Comparison of ENCODE assay signal across 10 cellular contexts in genomic region chr6:109478848-109479624, GRCh38. TPM values are rescaled to one million over a fixed set of nuclear protein-coding genes. Genes with fewer than 3 reads are reported as not detected.
A peak's percentile ranks its signal among the peaks of the same experiment; 100 is the strongest.
DNase-seq lines count a peak whose midpoint lies in the region; ATAC-seq, FAIRE-seq and TF ChIP-seq lines count a peak whose summit lies in the region.
"Had no signal": no experiment of that assay in that cellular context is flagged by ENCODE, and none has a peak within 500 bp of the region (broad histone marks: within the 10 kb centered on the region; RNA-seq: fewer than 3 reads in every experiment).

No MANE protein-coding gene starts in this region.

- H3K9ac ChIP-seq in HepG2 (ENCODE audit: insufficient read depth, low read depth, low read length) = no peak overlapping the region

- CTCF ChIA-PET in HepG2 (lab: Yijun Ruan, JAX; ENCODE audit: low intra/inter-chr PET ratio, low total read pairs) = no interaction called here

- in situ Hi-C loops in HepG2 (cut with HindIII; ENCODE audit: extremely low pct_ligation_motif_present, low pct_unique_long_range_greater_than_20kb) = no loop called here

- H3K4me3 ChIP-seq in HepG2 (replicated peaks in 1 of 3; ENCODE audit: insufficient read depth in 1 of 3, low read depth in 2 of 3, low read length in 3 of 3) = peak overlapping the region in 2 of 3 experiments; percentile 11 to 25; a peak in 2 of 6 replicates
- no peak overlapping the region for H3K4me3 ChIP-seq in right lobe of liver

- FAIRE-seq in HepG2 (lab: Jason Lieb, UNC) = peak; percentile 28

- peak overlapping the region; percentile 65 for H3K4me2 ChIP-seq in HepG2 (ENCODE audit: low read depth, low read length)

- peak overlapping the region; percentile 74 for H3K27ac Mint-ChIP-seq in activated T-helper 2 cell treated with anti-CD3 and anti-CD28 coated beads, Interferon-gamma antibody, Interleukin-2, Interleukin-4, amounts not matched to agents 10 μg/mL and 5 μg/mL and 100 μg/mL, durations not matched to agents 14 hours and 24 hours and 36 hours
- H3K27ac Mint-ChIP-seq in glutamatergic neuron (ENCODE audit: unreplicated experiment) (no peak overlapping the region), type B pancreatic cell (peak overlapping the region; percentile 37)

- no peaks in the 10 kb centered on the region for H3K27me3 Mint-ChIP-seq in activated T-helper 2 cell treated with anti-CD3 and anti-CD28 coated beads, Interferon-gamma antibody, Interleukin-2, Interleukin-4, amounts not matched to agents 10 μg/mL and 5 μg/mL and 100 μg/mL, durations not matched to agents 14 hours and 24 hours and 36 hours (ENCODE audit: low read depth)
- peaks cover 2% of the 10 kb centered on the region for H3K27me3 Mint-ChIP-seq in glutamatergic neuron (ENCODE audit: unreplicated experiment)
- H3K27me3 Mint-ChIP-seq in type B pancreatic cell = no peaks in the 10 kb centered on the region

- no peak for TF ChIP-seq RAD21 in HepG2 (CRISPR knock-in tag; IDR thresholded peaks at IDR 0.05)

- BruUV-seq in HepG2 (replicated peaks; lab: Mats Ljungman, UMichigan) = no TSS peak

- TF ChIP-seq POLR2A in HepG2 (IDR thresholded peaks at IDR 0.05; ENCODE audit: insufficient read depth in 1 of 2, low read depth in 2 of 2, low read length in 2 of 2) (no peak), right lobe of liver (IDR thresholded peaks at IDR 0.05) (no peak)

- H3K4me1 ChIP-seq in HepG2 (ENCODE audit: insufficient read depth, low read length) = peaks cover 68% of the 10 kb centered on the region
- peaks cover 0 to 27% (median 4%) of the 10 kb centered on the region in 4 donors for H3K4me1 ChIP-seq in right lobe of liver

- no peak for TF ChIP-seq CTCF in HepG2 (CRISPR knock-in tag; IDR thresholded peaks at IDR 0.05)
- no peak for TF ChIP-seq CTCF in right lobe of liver (IDR thresholded peaks at IDR 0.05)
- TF ChIP-seq CTCF in glutamatergic neuron (IDR thresholded peaks at IDR 0.05; ENCODE audit: partially characterized antibody, unreplicated experiment) = no peak
- no peak for TF ChIP-seq CTCF in type B pancreatic cell (conservative IDR thresholded peaks at IDR 0.05)

- TF ChIP-seq EP300 in HepG2 (IDR thresholded peaks at IDR 0.05; ENCODE audit: low read depth in 2 of 2, low read length in 2 of 2) (no peak), HepG2 (CRISPR knock-in tag; IDR thresholded peaks at IDR 0.05; ENCODE audit: borderline replicate concordance) (no peak)

- H4K20me1 ChIP-seq in HepG2 (ENCODE audit: insufficient read depth, low read length) = no peaks in the 10 kb centered on the region

- H3K9me3 Mint-ChIP-seq in activated T-helper 2 cell treated with anti-CD3 and anti-CD28 coated beads, Interferon-gamma antibody, Interleukin-2, Interleukin-4, amounts not matched to agents 10 μg/mL and 5 μg/mL and 100 μg/mL, durations not matched to agents 14 hours and 24 hours and 36 hours = no peaks in the 10 kb centered on the region
- H3K9me3 Mint-ChIP-seq in glutamatergic neuron (ENCODE audit: unreplicated experiment) = no peaks in the 10 kb centered on the region
- H3K9me3 Mint-ChIP-seq in type B pancreatic cell = no peaks in the 10 kb centered on the region

- H2AFZ ChIP-seq in HepG2 (ENCODE audit: low read length) = no peak overlapping the region

- H3K27me3 ChIP-seq in HepG2 (ENCODE audit: control insufficient read depth in 1 of 2, insufficient read depth in 2 of 2, low read length in 2 of 2) = no peaks in the 10 kb centered on the region
- no peaks in the 10 kb centered on the region for H3K27me3 ChIP-seq in right lobe of liver

- peak overlapping the region; percentile 78 for H3K4me3 Mint-ChIP-seq in activated T-helper 2 cell treated with anti-CD3 and anti-CD28 coated beads, Interferon-gamma antibody, Interleukin-2, Interleukin-4, amounts not matched to agents 10 μg/mL and 5 μg/mL and 100 μg/mL, durations not matched to agents 14 hours and 24 hours and 36 hours (ENCODE audit: low read depth)
- H3K4me3 Mint-ChIP-seq in glutamatergic neuron (ENCODE audit: unreplicated experiment) (peak overlapping the region; percentile 50), type B pancreatic cell (peak overlapping the region; percentile 76)

- peak overlapping the region; percentile 36 for H3K27ac ChIP-seq in HepG2 (ENCODE audit: extremely low read length, insufficient read depth, low read length)
- no peak overlapping the region for H3K27ac ChIP-seq in right lobe of liver

- ATAC-seq in HepG2 (peak; percentile 6; the same call in 1 of the 3 replicates), right lobe of liver (no peak), GM18909 (IDR thresholded peaks at IDR 0.05; ENCODE audit: poor library complexity, unreplicated experiment) (no peak)

- 28% methylated on average over 5 of the region's 5 CpGs for WGBS in HepG2 (ENCODE audit: low lambda C conversion rate)
- 88% methylated on average over 5 of the region's 5 CpGs for WGBS in right lobe of liver (ENCODE audit: insufficient coverage, low coverage, low lambda C conversion rate, missing lambda C conversion rate)

- POLR2A ChIA-PET in HepG2 (lab: Yijun Ruan, JAX) = interaction anchor here (0.8 kb wide), 1 partner anchor 38 kb away, joined by 3 read pairs; the partner anchor contains the start of gene SMPD2

- peaks cover 76% of the 10 kb centered on the region for H3K36me3 Mint-ChIP-seq in activated T-helper 2 cell treated with anti-CD3 and anti-CD28 coated beads, Interferon-gamma antibody, Interleukin-2, Interleukin-4, amounts not matched to agents 10 μg/mL and 5 μg/mL and 100 μg/mL, durations not matched to agents 14 hours and 24 hours and 36 hours (ENCODE audit: low read depth)
- H3K36me3 Mint-ChIP-seq in glutamatergic neuron (ENCODE audit: unreplicated experiment) (peaks cover 3% of the 10 kb centered on the region), type B pancreatic cell (peaks cover 42% of the 10 kb centered on the region)

- no peaks in the 10 kb centered on the region for H3K9me3 ChIP-seq in HepG2 (ENCODE audit: low read length)
- no peaks in the 10 kb centered on the region for H3K9me3 ChIP-seq in right lobe of liver

- peaks cover 63% of the 10 kb centered on the region for H3K4me1 Mint-ChIP-seq in activated T-helper 2 cell treated with anti-CD3 and anti-CD28 coated beads, Interferon-gamma antibody, Interleukin-2, Interleukin-4, amounts not matched to agents 10 μg/mL and 5 μg/mL and 100 μg/mL, durations not matched to agents 14 hours and 24 hours and 36 hours (ENCODE audit: low read depth)
- H3K4me1 Mint-ChIP-seq in glutamatergic neuron (ENCODE audit: low read depth, unreplicated experiment) (peaks cover 8% of the 10 kb centered on the region), type B pancreatic cell (ENCODE audit: unreplicated experiment) (peaks cover 41% of the 10 kb centered on the region)

- intact Hi-C loops in HepG2 (cut with micrococcal nuclease; ENCODE audit: unreplicated experiment) (loop anchor here (2.0 kb wide), 1 partner anchor 38 kb away; the partner anchor contains the start of genes PPIL6 and SMPD2), right lobe of liver (cut with DNase I) (no loop called here)
- intact Hi-C loops in activated T-helper 2 cell treated with anti-CD3 and anti-CD28 coated beads, Interferon-gamma antibody, Interleukin-2, Interleukin-4, amounts not matched to agents 10 μg/mL and 5 μg/mL and 100 μg/mL, durations not matched to agents 14 hours and 24 hours and 36 hours (cut with micrococcal nuclease) = loop anchor here (2.0 kb wide), 1 partner anchor 96 kb away; the partner anchor contains the start of gene CD164

- H3K79me2 ChIP-seq in HepG2 (ENCODE audit: insufficient read depth, low read length) = peaks cover 22% of the 10 kb centered on the region

- H3K36me3 ChIP-seq in HepG2 (replicated peaks in 1 of 2; ENCODE audit: control insufficient read depth in 1 of 2, insufficient read depth in 2 of 2, low read length in 2 of 2) = peaks cover 4 to 20% of the 10 kb centered on the region in 2 experiments; a peak in 4 of 5 replicates
- peaks cover 0 to 21% (median 3%) of the 10 kb centered on the region in 4 donors for H3K36me3 ChIP-seq in right lobe of liver

- DNase-seq in HepG2 (ENCODE audit: low spot score) (peak; percentile 50), right lobe of liver (no peak), glutamatergic neuron (no peak), type B pancreatic cell (ENCODE audit: extremely low spot score, unreplicated experiment) (no peak), SHP77 treated with DMSO at 0.1 percent for 48 hours (lab: John Stamatoyannopoulos, UW) (no peak), SKM-1 treated with dmso at 0.1 percent for 144 hours (lab: John Stamatoyannopoulos, UW; ENCODE audit: unreplicated experiment) (no peak)
- DNase-seq in activated T-helper 2 cell treated with anti-CD3 and anti-CD28 coated beads, Interferon-gamma antibody, Interleukin-2, Interleukin-4, amounts not matched to agents 10 μg/mL and 5 μg/mL and 100 μg/mL, durations not matched to agents 14 hours and 24 hours and 36 hours (ENCODE audit: low spot score) = no peak
- DNase-seq: C1 segment of cervical spinal cord, NCI-H1092 had no signal

RNA-seq across cellular contexts. Expression of gene ZBTB24, which starts 4.0 kb away (rescaled TPM):
- total RNA-seq in HepG2 (2016; rRNA removed; fragmentation: Illumina TruSeq; extraction: Trizol) (6.2 and 8.7 TPM in 2 replicates), right lobe of liver (1 to 10 TPM; 2.4 to 3.6 (median 2.7) TPM), glutamatergic neuron (ENCODE audit: unreplicated experiment) (6.4 TPM), type B pancreatic cell (ENCODE audit: low replicate concordance) (7.7 and 10.6 TPM in 2 replicates)
- total RNA-seq in HepG2 (2016; cell fraction: cytosol; rRNA removed; fragmentation: Illumina TruSeq; extraction: Trizol; ENCODE audit: low read depth) = 1.1 and 1.2 TPM in 2 replicates
- total RNA-seq in HepG2 (2016; cell fraction: insoluble cytoplasmic fraction; rRNA removed; fragmentation: Illumina TruSeq; extraction: Trizol) = 6.7 and 8.3 TPM in 2 replicates
- total RNA-seq in HepG2 (2016; cell fraction: membrane; rRNA removed; fragmentation: Illumina TruSeq; extraction: Trizol) = 4.0 and 4.6 TPM in 2 replicates
- total RNA-seq in HepG2 (2016; cell fraction: nucleus; rRNA removed; fragmentation: Illumina TruSeq; extraction: Trizol) = 5.4 and 5.8 TPM in 2 replicates
- polyA plus RNA-seq in HepG2 (2011; rRNA removed) = 1.5 and 1.6 TPM in 2 replicates
- 1.0 and 1.4 TPM in 2 replicates for polyA plus RNA-seq in HepG2 (2011; cell fraction: cytosol; rRNA removed)
- 1.5 and 1.7 TPM in 2 replicates for polyA plus RNA-seq in HepG2 (2011; cell fraction: nucleus; rRNA removed)
- 2.3 and 2.8 TPM in 2 replicates for polyA plus RNA-seq in HepG2 (2012)
- 0.88 and 0.89 TPM in 2 replicates for polyA plus RNA-seq in HepG2 (2016; cell fraction: cytosol; fragmentation: Illumina TruSeq; extraction: Trizol; ENCODE audit: low read depth)
- polyA plus RNA-seq in HepG2 (2016; cell fraction: insoluble cytoplasmic fraction; fragmentation: Illumina TruSeq; extraction: Trizol; ENCODE audit: low read depth) = 6.1 and 6.3 TPM in 2 replicates
- polyA plus RNA-seq in HepG2 (2016; cell fraction: membrane; fragmentation: Illumina TruSeq; extraction: Trizol; ENCODE audit: low read depth) = 1.9 and 2.0 TPM in 2 replicates
- 7.1 and 7.4 TPM in 2 replicates for polyA plus RNA-seq in HepG2 (2016; cell fraction: nucleus; fragmentation: Illumina TruSeq; extraction: Trizol; ENCODE audit: insufficient read depth, low read depth)
- polyA minus RNA-seq in HepG2 (2011; rRNA and poly(A)+ RNA removed; ENCODE audit: low replicate concordance) = 1.3 and 9.1 TPM in 2 replicates
- polyA minus RNA-seq in HepG2 (2011; cell fraction: cytosol; rRNA and poly(A)+ RNA removed) = 2.5 and 3.1 TPM in 2 replicates
- 4.1 and 4.4 TPM in 2 replicates for polyA minus RNA-seq in HepG2 (2011; cell fraction: nucleus; rRNA and poly(A)+ RNA removed)
- 17.7 and 18.8 TPM in 2 replicates for total RNA-seq in activated T-helper 2 cell treated with anti-CD3 and anti-CD28 coated beads, Interferon-gamma antibody, Interleukin-2, Interleukin-4, amounts not matched to agents 10 μg/mL and 5 μg/mL and 100 μg/mL, durations not matched to agents 14 hours and 24 hours and 36 hours

RNA-seq across cellular contexts. Expression of gene MICAL1, which starts 23.5 kb away (rescaled TPM):
- 1.9 and 6.9 TPM in 2 replicates for total RNA-seq in HepG2 (2016; rRNA removed; fragmentation: Illumina TruSeq; extraction: Trizol)
- 1.1 and 2.9 TPM in 2 replicates for total RNA-seq in HepG2 (2016; cell fraction: cytosol; rRNA removed; fragmentation: Illumina TruSeq; extraction: Trizol; ENCODE audit: low read depth)
- 2.2 and 7.5 TPM in 2 replicates for total RNA-seq in HepG2 (2016; cell fraction: insoluble cytoplasmic fraction; rRNA removed; fragmentation: Illumina TruSeq; extraction: Trizol)
- total RNA-seq in HepG2 (2016; cell fraction: membrane; rRNA removed; fragmentation: Illumina TruSeq; extraction: Trizol) = 0.87 and 1.4 TPM in 2 replicates
- 10.6 and 12.0 TPM in 2 replicates for total RNA-seq in HepG2 (2016; cell fraction: nucleus; rRNA removed; fragmentation: Illumina TruSeq; extraction: Trizol)
- polyA plus RNA-seq in HepG2 (2011; rRNA removed) = 39.0 and 48.0 TPM in 2 replicates
- 6.7 and 9.8 TPM in 2 replicates for polyA plus RNA-seq in HepG2 (2011; cell fraction: cytosol; rRNA removed)
- 432 and 521 TPM in 2 replicates for polyA plus RNA-seq in HepG2 (2011; cell fraction: nucleus; rRNA removed)
- polyA plus RNA-seq in HepG2 (2012) = 10.5 and 18.1 TPM in 2 replicates
- polyA plus RNA-seq in HepG2 (2016; cell fraction: cytosol; fragmentation: Illumina TruSeq; extraction: Trizol; ENCODE audit: low read depth) = 0.25 and 0.36 TPM in 2 replicates
- 2.0 and 2.3 TPM in 2 replicates for polyA plus RNA-seq in HepG2 (2016; cell fraction: insoluble cytoplasmic fraction; fragmentation: Illumina TruSeq; extraction: Trizol; ENCODE audit: low read depth)
- polyA plus RNA-seq in HepG2 (2016; cell fraction: membrane; fragmentation: Illumina TruSeq; extraction: Trizol; ENCODE audit: low read depth) = 0.81 and 0.95 TPM in 2 replicates
- polyA plus RNA-seq in HepG2 (2016; cell fraction: nucleus; fragmentation: Illumina TruSeq; extraction: Trizol; ENCODE audit: insufficient read depth, low read depth) = 40.3 and 54.1 TPM in 2 replicates
- polyA minus RNA-seq in HepG2 (2011; rRNA and poly(A)+ RNA removed; ENCODE audit: low replicate concordance) = 6.9 and 18.4 TPM in 2 replicates
- polyA minus RNA-seq in HepG2 (2011; cell fraction: cytosol; rRNA and poly(A)+ RNA removed) = 4.7 and 5.5 TPM in 2 replicates
- polyA minus RNA-seq in HepG2 (2011; cell fraction: nucleus; rRNA and poly(A)+ RNA removed) = 36.2 and 38.4 TPM in 2 replicates
- 10 to 100 TPM in 2 of 6 experiments, 1 to 10 TPM in 4; 1.4 to 11.7 (median 5.2) TPM for total RNA-seq in right lobe of liver
- total RNA-seq in activated T-helper 2 cell treated with anti-CD3 and anti-CD28 coated beads, Interferon-gamma antibody, Interleukin-2, Interleukin-4, amounts not matched to agents 10 μg/mL and 5 μg/mL and 100 μg/mL, durations not matched to agents 14 hours and 24 hours and 36 hours = 47.8 and 51.8 TPM in 2 replicates
- total RNA-seq in glutamatergic neuron (ENCODE audit: unreplicated experiment) = 782 TPM
- total RNA-seq in type B pancreatic cell (ENCODE audit: low replicate concordance) = 27.7 and 49.7 TPM in 2 replicates

RNA-seq across cellular contexts. Expression of gene SMPD2, which starts 38.5 kb away (rescaled TPM):
- total RNA-seq in HepG2 (2016; rRNA removed; fragmentation: Illumina TruSeq; extraction: Trizol) (6.7 and 10.6 TPM in 2 replicates), right lobe of liver (1 to 10 TPM; 3.2 to 7.7 (median 4.0) TPM), glutamatergic neuron (ENCODE audit: unreplicated experiment) (6.4 TPM), type B pancreatic cell (ENCODE audit: low replicate concordance) (13.7 and 23.5 TPM in 2 replicates)
- 4.6 and 5.2 TPM in 2 replicates for total RNA-seq in HepG2 (2016; cell fraction: cytosol; rRNA removed; fragmentation: Illumina TruSeq; extraction: Trizol; ENCODE audit: low read depth)
- 7.4 and 12.3 TPM in 2 replicates for total RNA-seq in HepG2 (2016; cell fraction: insoluble cytoplasmic fraction; rRNA removed; fragmentation: Illumina TruSeq; extraction: Trizol)
- 8.5 and 8.7 TPM in 2 replicates for total RNA-seq in HepG2 (2016; cell fraction: membrane; rRNA removed; fragmentation: Illumina TruSeq; extraction: Trizol)
- total RNA-seq in HepG2 (2016; cell fraction: nucleus; rRNA removed; fragmentation: Illumina TruSeq; extraction: Trizol) = 12.1 and 13.9 TPM in 2 replicates
- 5.9 and 6.9 TPM in 2 replicates for polyA plus RNA-seq in HepG2 (2011; rRNA removed)
- 5.0 and 5.8 TPM in 2 replicates for polyA plus RNA-seq in HepG2 (2011; cell fraction: cytosol; rRNA removed)
- polyA plus RNA-seq in HepG2 (2011; cell fraction: nucleus; rRNA removed) = 15.0 and 17.9 TPM in 2 replicates
- 2.4 and 4.1 TPM in 2 replicates for polyA plus RNA-seq in HepG2 (2012)
- polyA plus RNA-seq in HepG2 (2016; cell fraction: cytosol; fragmentation: Illumina TruSeq; extraction: Trizol; ENCODE audit: low read depth) = 5.7 and 6.5 TPM in 2 replicates
- polyA plus RNA-seq in HepG2 (2016; cell fraction: insoluble cytoplasmic fraction; fragmentation: Illumina TruSeq; extraction: Trizol; ENCODE audit: low read depth) = 7.1 and 7.3 TPM in 2 replicates
- 5.9 and 8.0 TPM in 2 replicates for polyA plus RNA-seq in HepG2 (2016; cell fraction: membrane; fragmentation: Illumina TruSeq; extraction: Trizol; ENCODE audit: low read depth)
- 13.1 and 18.5 TPM in 2 replicates for polyA plus RNA-seq in HepG2 (2016; cell fraction: nucleus; fragmentation: Illumina TruSeq; extraction: Trizol; ENCODE audit: insufficient read depth, low read depth)
- polyA minus RNA-seq in HepG2 (2011; rRNA and poly(A)+ RNA removed; ENCODE audit: low replicate concordance) = 8.7 and 50.0 TPM in 2 replicates
- polyA minus RNA-seq in HepG2 (2011; cell fraction: cytosol; rRNA and poly(A)+ RNA removed) = 1.8 and 3.3 TPM in 2 replicates
- polyA minus RNA-seq in HepG2 (2011; cell fraction: nucleus; rRNA and poly(A)+ RNA removed) = 15.7 and 21.8 TPM in 2 replicates
- 14.7 and 17.5 TPM in 2 replicates for total RNA-seq in activated T-helper 2 cell treated with anti-CD3 and anti-CD28 coated beads, Interferon-gamma antibody, Interleukin-2, Interleukin-4, amounts not matched to agents 10 μg/mL and 5 μg/mL and 100 μg/mL, durations not matched to agents 14 hours and 24 hours and 36 hours

RNA-seq across cellular contexts. Expression of gene PPIL6, which starts 38.6 kb away (rescaled TPM):
- total RNA-seq in HepG2 (2016; rRNA removed; fragmentation: Illumina TruSeq; extraction: Trizol) (0.22 TPM in 1 of 2 replicates, not detected in the other), right lobe of liver (under 1 TPM in 4 of 6 experiments, not detected in 2; 0.12 to 0.42 (median 0.33) TPM), glutamatergic neuron (ENCODE audit: unreplicated experiment) (0.83 TPM), type B pancreatic cell (ENCODE audit: low replicate concordance) (3.4 and 6.1 TPM in 2 replicates)
- not detected in 2 replicates for total RNA-seq in HepG2 (2016; cell fraction: cytosol; rRNA removed; fragmentation: Illumina TruSeq; extraction: Trizol; ENCODE audit: low read depth)
- 0.16 and 0.48 TPM in 2 replicates for total RNA-seq in HepG2 (2016; cell fraction: insoluble cytoplasmic fraction; rRNA removed; fragmentation: Illumina TruSeq; extraction: Trizol)
- 0.19 TPM in 1 of 2 replicates, not detected in the other for total RNA-seq in HepG2 (2016; cell fraction: membrane; rRNA removed; fragmentation: Illumina TruSeq; extraction: Trizol)
- not detected in 2 replicates for total RNA-seq in HepG2 (2016; cell fraction: nucleus; rRNA removed; fragmentation: Illumina TruSeq; extraction: Trizol)
- polyA plus RNA-seq in HepG2 (2011; rRNA removed) = 0.01 and 0.46 TPM in 2 replicates
- 0.05 and 0.12 TPM in 2 replicates for polyA plus RNA-seq in HepG2 (2011; cell fraction: cytosol; rRNA removed)
- not detected in 2 replicates for polyA plus RNA-seq in HepG2 (2011; cell fraction: nucleus; rRNA removed)
- 0.11 TPM in 1 of 2 replicates, not detected in the other for polyA plus RNA-seq in HepG2 (2012)
- polyA plus RNA-seq in HepG2 (2016; cell fraction: cytosol; fragmentation: Illumina TruSeq; extraction: Trizol; ENCODE audit: low read depth) = 0.31 TPM in 1 of 2 replicates, not detected in the other
- not detected in 2 replicates for polyA plus RNA-seq in HepG2 (2016; cell fraction: insoluble cytoplasmic fraction; fragmentation: Illumina TruSeq; extraction: Trizol; ENCODE audit: low read depth)
- 0.13 TPM in 1 of 2 replicates, not detected in the other for polyA plus RNA-seq in HepG2 (2016; cell fraction: membrane; fragmentation: Illumina TruSeq; extraction: Trizol; ENCODE audit: low read depth)
- polyA plus RNA-seq in HepG2 (2016; cell fraction: nucleus; fragmentation: Illumina TruSeq; extraction: Trizol; ENCODE audit: insufficient read depth, low read depth) = not detected in 2 replicates
- 0.87 TPM in 1 of 2 replicates, not detected in the other for polyA minus RNA-seq in HepG2 (2011; rRNA and poly(A)+ RNA removed; ENCODE audit: low replicate concordance)
- not detected in 2 replicates for polyA minus RNA-seq in HepG2 (2011; cell fraction: cytosol; rRNA and poly(A)+ RNA removed)
- polyA minus RNA-seq in HepG2 (2011; cell fraction: nucleus; rRNA and poly(A)+ RNA removed) = not detected in 2 replicates
- 0.32 TPM in 1 of 2 replicates, not detected in the other for total RNA-seq in activated T-helper 2 cell treated with anti-CD3 and anti-CD28 coated beads, Interferon-gamma antibody, Interleukin-2, Interleukin-4, amounts not matched to agents 10 μg/mL and 5 μg/mL and 100 μg/mL, durations not matched to agents 14 hours and 24 hours and 36 hours

Comparison
In these comparisons a context has a peak if more than half of its experiments do, and no peak if none do; other contexts are left out.
1. H3K4me3 ChIP-seq: peak in HepG2 (2 of 3); none in right lobe of liver (0 of 3).
2. intact Hi-C loops: an anchor here in HepG2 (2.0 kb wide) and activated T-helper 2 cell treated with anti-CD3 and anti-CD28 coated beads, Interferon-gamma antibody, Interleukin-2, Interleukin-4, amounts not matched to agents 10 μg/mL and 5 μg/mL and 100 μg/mL, durations not matched to agents 14 hours and 24 hours and 36 hours (2.0 kb wide); none called in right lobe of liver.
3. RNA of gene MICAL1, which starts 23.5 kb away (total RNA-seq): 782 TPM in glutamatergic neuron (single experiment); 27.7 to 49.7 TPM in type B pancreatic cell, 47.8 to 51.8 TPM in activated T-helper 2 cell treated with anti-CD3 and anti-CD28 coated beads, Interferon-gamma antibody, Interleukin-2, Interleukin-4, amounts not matched to agents 10 μg/mL and 5 μg/mL and 100 μg/mL, durations not matched to agents 14 hours and 24 hours and 36 hours, 1.4 to 11.7 TPM in right lobe of liver and 0.87 to 12.0 TPM in HepG2; every median in the first group is over 10 times any median in the second.
4. Peak in every context shown above with its lines, with median percentiles within 50 percentile points of each other: H3K4me3 Mint-ChIP-seq.